1 cellular context compared by ENCODE assay signal in the genomic region with DNA sequence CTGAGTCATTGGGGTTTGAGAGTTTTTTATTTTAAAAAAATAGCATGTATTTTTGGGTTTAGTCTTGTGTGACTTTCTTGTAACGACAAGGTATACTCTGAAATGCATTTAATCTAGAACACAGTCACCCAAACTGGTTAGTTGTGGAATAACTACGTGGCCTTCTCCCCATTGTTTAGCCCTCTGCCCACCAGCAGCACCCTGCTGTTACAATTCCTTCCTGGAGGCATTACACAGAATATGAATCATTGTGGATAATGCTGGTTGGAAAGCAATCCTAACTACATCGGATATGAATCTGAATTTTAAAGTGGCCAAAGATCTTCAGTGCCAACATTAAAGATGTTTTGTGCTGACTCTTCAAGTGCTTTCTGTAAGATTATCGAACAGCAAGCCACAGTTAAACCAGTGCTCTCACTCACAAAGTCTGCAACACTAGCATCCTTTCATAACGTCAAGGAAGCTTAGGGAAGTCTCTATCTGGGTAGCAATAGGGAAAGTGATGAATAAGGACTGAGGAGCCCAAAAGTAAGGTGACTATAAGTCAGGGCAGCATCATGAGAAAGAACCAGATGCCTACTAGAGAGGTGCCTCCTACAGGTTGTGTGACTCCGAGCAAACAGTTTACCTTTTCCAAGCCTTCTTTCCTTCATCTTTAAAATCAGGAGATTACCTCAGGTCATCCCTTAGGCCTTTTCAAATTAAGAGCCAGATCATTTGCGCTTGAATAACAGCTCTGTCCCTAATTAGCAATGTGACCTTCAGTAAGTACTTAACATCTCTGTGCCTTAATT.
TF ChIP-seq lines count a peak whose summit lies in the region.

No MANE protein-coding gene starts in this region.

TF ChIP-seq in GM23338, 12 proteins besides CTCF, POLR2A, EP300 and RAD21:
- no peak for TF ChIP-seq NANOG (IDR thresholded peaks at IDR 0.05; ENCODE audit: borderline replicate concordance)
TF ChIP-seq in GM23338: peak in this region for 0.
